Comparison of ENCODE assay signal across 14 cellular contexts in the genomic region with DNA sequence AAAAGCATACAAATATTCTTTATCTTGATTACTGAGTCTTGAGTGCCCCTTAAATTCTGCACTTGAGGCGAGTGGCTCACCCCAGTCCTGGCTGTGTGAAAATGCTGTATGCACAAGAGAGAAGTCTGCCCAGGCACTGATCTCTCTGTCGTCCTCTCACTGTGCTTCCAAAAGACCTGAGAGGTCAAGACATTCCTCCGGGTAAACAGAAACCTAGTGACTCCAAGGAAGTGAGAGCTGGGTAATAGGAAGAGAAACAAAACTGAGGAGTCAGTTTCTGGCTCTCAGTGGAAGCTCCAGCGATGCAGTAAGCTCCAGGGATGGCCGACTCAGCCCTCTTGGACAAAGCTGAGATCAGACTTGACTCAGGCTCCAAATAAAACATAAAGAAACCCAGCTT.
A peak's percentile ranks its signal among the peaks of the same experiment; 100 is the strongest.
DNase-seq lines count a peak whose midpoint lies in the region; ATAC-seq and TF ChIP-seq lines count a peak whose summit lies in the region.
"Had no signal": no experiment of that assay in that cellular context is flagged by ENCODE, and none has a peak within 500 bp of the region (broad histone marks: within the 10 kb centered on the region; RNA-seq: fewer than 3 reads in every experiment).

No MANE protein-coding gene starts in this region.

- TF ChIP-seq POLR2A in thyroid gland (IDR thresholded peaks at IDR 0.05), result peak in 1 of 2 donors; percentile 47

- peak overlapping the region; percentile 37 for H3K4me2 ChIP-seq in hepatocyte

- no peak for TF ChIP-seq CTCF in hepatocyte (IDR thresholded peaks at IDR 0.05; ENCODE audit: poor library complexity)
- no peak for TF ChIP-seq CTCF in thyroid gland (IDR thresholded peaks at IDR 0.05)

- no peak overlapping the region for H3K4me3 Mint-ChIP-seq in activated naive CD4-positive, alpha-beta T cell treated with anti-CD3 and anti-CD28 coated beads, Interleukin-2, amount 10 ng/mL, durations not matched to agents 7 days and 5 days
- no peak overlapping the region for H3K4me3 Mint-ChIP-seq in activated naive CD8-positive, alpha-beta T cell treated with anti-CD3 and anti-CD28 coated beads, Interleukin-2, amount 50 U/mL, for 24 hours

- DNase-seq in activated naive CD4-positive, alpha-beta T cell treated with anti-CD3 and anti-CD28 coated beads, Interleukin-2, amount 10 ng/mL, durations not matched to agents 7 days and 5 days, result no peak
- DNase-seq in activated naive CD4-positive, alpha-beta T cell treated with Interleukin-2 at 50 U/mL for 16 hours, result no peak
- DNase-seq in activated naive CD8-positive, alpha-beta T cell treated with anti-CD3 and anti-CD28 coated beads, Interleukin-2, amount 50 U/mL, for 24 hours, result no peak
- no peak for DNase-seq in hepatocyte (ENCODE audit: low spot score)
- DNase-seq in thyroid gland, result peak; percentile 60 to 70
- DNase-seq in NCI-H524 (lab: John Stamatoyannopoulos, UW), result no peak
- DNase-seq in inferior parietal cortex (ENCODE audit: extremely low spot score), result no peak
- DNase-seq in cerebellum (ENCODE audit: low spot score), result no peak
- DNase-seq: activated CD8-positive, alpha-beta memory T cell treated with anti-CD3 and anti-CD28 coated beads, Interleukin-2, amount 50 U/mL, for 4 hours; BE2C; NCI-H446 had no signal

- intact Hi-C loops in thyroid gland (cut with DNase I), result no loop called here

- H2AFZ ChIP-seq in hepatocyte, result no peak overlapping the region

- H3K4me1 ChIP-seq in hepatocyte (ENCODE audit: insufficient read depth) (no peaks in the 10 kb centered on the region), thyroid gland (peaks cover 76 to 81% of the 10 kb centered on the region in 2 donors)
- H3K4me1 ChIP-seq: BE2C had no signal

- peaks cover 2% of the 10 kb centered on the region for H4K20me1 ChIP-seq in hepatocyte (ENCODE audit: insufficient read depth, poor library complexity, severe bottlenecking)

- H3K27me3 Mint-ChIP-seq in activated naive CD4-positive, alpha-beta T cell treated with anti-CD3 and anti-CD28 coated beads, Interleukin-2, amount 10 ng/mL, durations not matched to agents 7 days and 5 days, result no peaks in the 10 kb centered on the region
- no peaks in the 10 kb centered on the region for H3K27me3 Mint-ChIP-seq in activated naive CD8-positive, alpha-beta T cell treated with anti-CD3 and anti-CD28 coated beads, Interleukin-2, amount 50 U/mL, for 24 hours

- no peak for ATAC-seq in activated naive CD8-positive, alpha-beta T cell treated with anti-CD3 and anti-CD28 coated beads, Interleukin-2, amount 50 U/mL, for 24 hours
- ATAC-seq: GM12878 had no signal

- H3K27ac Mint-ChIP-seq in activated naive CD4-positive, alpha-beta T cell treated with anti-CD3 and anti-CD28 coated beads, Interleukin-2, amount 10 ng/mL, durations not matched to agents 7 days and 5 days, result peak overlapping the region; percentile 5
- H3K27ac Mint-ChIP-seq in activated naive CD8-positive, alpha-beta T cell treated with anti-CD3 and anti-CD28 coated beads, Interleukin-2, amount 50 U/mL, for 24 hours, result peak overlapping the region; percentile 58

- H3K4me1 Mint-ChIP-seq in activated naive CD4-positive, alpha-beta T cell treated with anti-CD3 and anti-CD28 coated beads, Interleukin-2, amount 10 ng/mL, durations not matched to agents 7 days and 5 days, result peaks cover 60% of the 10 kb centered on the region
- peaks cover 73% of the 10 kb centered on the region for H3K4me1 Mint-ChIP-seq in activated naive CD8-positive, alpha-beta T cell treated with anti-CD3 and anti-CD28 coated beads, Interleukin-2, amount 50 U/mL, for 24 hours

- H3K36me3 ChIP-seq in hepatocyte (replicated peaks; ENCODE audit: insufficient read depth, low read depth) (no peaks in the 10 kb centered on the region), thyroid gland (no peaks in the 10 kb centered on the region)
- H3K36me3 ChIP-seq: BE2C, neutrophil, vagina had no signal

- WGBS in hepatocyte (ENCODE audit: low lambda C conversion rate, missing lambda C conversion rate), result 60% methylated on average over 5 of the region's 5 CpGs
- 15 to 17% methylated on average over 5 of the region's 5 CpGs for WGBS in thyroid gland, 2 donors

- no peaks in the 10 kb centered on the region for H3K9me2 ChIP-seq in hepatocyte (replicated peaks; ENCODE audit: insufficient read depth)

- no peak overlapping the region for H3K4me3 ChIP-seq in hepatocyte
- H3K4me3 ChIP-seq in thyroid gland (replicated peaks in 1 of 3), result no peak overlapping the region
- H3K4me3 ChIP-seq: GM12878, vagina had no signal

- no peaks in the 10 kb centered on the region for H3K9me3 ChIP-seq in hepatocyte (ENCODE audit: low read depth)
- no peaks in the 10 kb centered on the region for H3K9me3 ChIP-seq in thyroid gland
- H3K9me3 ChIP-seq: BE2C, neutrophil, vagina had no signal

- H3K27me3 ChIP-seq in hepatocyte, result no peaks in the 10 kb centered on the region
- no peaks in the 10 kb centered on the region for H3K27me3 ChIP-seq in thyroid gland
- H3K27me3 ChIP-seq: BE2C, neutrophil, vagina had no signal

- CTCF ChIA-PET in activated naive CD4-positive, alpha-beta T cell treated with anti-CD3 and anti-CD28 coated beads, Interleukin-2, amount 10 ng/mL, durations not matched to agents 7 days and 5 days (lab: Charles Lee), result interaction anchor here (2.8 kb wide), 1 partner anchor 8 kb away, joined by 31 read pairs; no protein-coding TSS in a partner anchor

- H3K27ac ChIP-seq in hepatocyte (no peak overlapping the region), thyroid gland (peak overlapping the region; percentile 81 to 93 (median 92))
- H3K27ac ChIP-seq: neutrophil, vagina had no signal

- H3K79me2 ChIP-seq in hepatocyte, result peaks cover 76% of the 10 kb centered on the region

- peaks cover 23% of the 10 kb centered on the region for H3K36me3 Mint-ChIP-seq in activated naive CD4-positive, alpha-beta T cell treated with anti-CD3 and anti-CD28 coated beads, Interleukin-2, amount 10 ng/mL, durations not matched to agents 7 days and 5 days
- H3K36me3 Mint-ChIP-seq in activated naive CD8-positive, alpha-beta T cell treated with anti-CD3 and anti-CD28 coated beads, Interleukin-2, amount 50 U/mL, for 24 hours (ENCODE audit: low read depth), result peaks cover 3% of the 10 kb centered on the region

- no peaks in the 10 kb centered on the region for H3K9me3 Mint-ChIP-seq in activated naive CD4-positive, alpha-beta T cell treated with anti-CD3 and anti-CD28 coated beads, Interleukin-2, amount 10 ng/mL, durations not matched to agents 7 days and 5 days
- no peaks in the 10 kb centered on the region for H3K9me3 Mint-ChIP-seq in activated naive CD8-positive, alpha-beta T cell treated with anti-CD3 and anti-CD28 coated beads, Interleukin-2, amount 50 U/mL, for 24 hours

Comparison
In these comparisons a context has a peak if more than half of its experiments do, and no peak if none do; other contexts are left out.
1. DNase-seq: peak in thyroid gland (2 of 2); none in activated naive CD4-positive, alpha-beta T cell treated with anti-CD3 and anti-CD28 coated beads, Interleukin-2, amount 10 ng/mL, durations not matched to agents 7 days and 5 days (single experiment), activated naive CD4-positive, alpha-beta T cell treated with Interleukin-2 at 50 U/mL for 16 hours (single experiment), activated naive CD8-positive, alpha-beta T cell treated with anti-CD3 and anti-CD28 coated beads, Interleukin-2, amount 50 U/mL, for 24 hours (single experiment), hepatocyte (single experiment), NCI-H524 (0 of 2), inferior parietal cortex (single experiment) and cerebellum (single experiment).